ENCODE assay signal across 27 cellular contexts in genomic region chr7:112014347-112014746, GRCh38.
"Had no signal": no experiment of that assay in that cellular context is flagged by ENCODE, and none has a peak within 500 bp of the region (broad histone marks: within the 10 kb centered on the region; RNA-seq: fewer than 3 reads in every experiment).

No MANE protein-coding gene starts in this region.

- H3K36me3 ChIP-seq: esophagus squamous epithelium, gastroesophageal sphincter, heart right ventricle, left lung, lower lobe of right lung had no signal

- H3K27ac Mint-ChIP-seq: effector memory CD8-positive, alpha-beta T cell; endodermal cell; mesothelial cell of epicardium had no signal

- H3K4me1 Mint-ChIP-seq: naive B cell had no signal

- H3K9me3 Mint-ChIP-seq: endodermal cell, mesothelial cell of epicardium, naive B cell had no signal

- DNase-seq: effector CD8-positive, alpha-beta T cell; effector memory CD8-positive, alpha-beta T cell; endodermal cell; erythroblast; esophagus squamous epithelium; foreskin fibroblast; glutamatergic neuron; head of caudate nucleus; heart right ventricle; hippocampal formation; left cardiac atrium; left lung; left ventricle myocardium superior; lower lobe of right lung; mesenchymal stem cell; mucosa of descending colon; naive B cell had no signal

- H3K36me3 Mint-ChIP-seq: mesothelial cell of epicardium, naive B cell had no signal

- H3K4me3 ChIP-seq: coronary artery, esophagus squamous epithelium, gastroesophageal sphincter, heart right ventricle, left lung, lower lobe of right lung, mucosa of descending colon had no signal

- H3K27me3 Mint-ChIP-seq: naive B cell had no signal

- H3K27ac ChIP-seq: coronary artery, epithelial cell of prostate, esophagus squamous epithelium, gastroesophageal sphincter, heart right ventricle, left lung, lower lobe of right lung had no signal

- FAIRE-seq: colon, endometrium, frontal cortex, islet of Langerhans, keratinocyte had no signal

- ATAC-seq: effector memory CD8-positive, alpha-beta T cell; esophagus mucosa; gastroesophageal sphincter; heart right ventricle; left cardiac atrium; left lung; left ventricle myocardium superior; lower lobe of right lung; mucosa of descending colon had no signal

- H3K4me3 Mint-ChIP-seq: effector memory CD8-positive, alpha-beta T cell; endodermal cell; mesothelial cell of epicardium; naive B cell had no signal

- H3K27me3 ChIP-seq: esophagus squamous epithelium, gastroesophageal sphincter, heart right ventricle, left lung had no signal

- H3K4me1 ChIP-seq: gastroesophageal sphincter had no signal
